ENCODE assay signal across 8 cellular contexts in genomic region chr1:45304311-45305081, GRCh38. TPM values are rescaled to one million over a fixed set of nuclear protein-coding genes. Genes with fewer than 3 reads are reported as not detected.
DNase-seq lines count a peak whose midpoint lies in the region; ATAC-seq and TF ChIP-seq lines count a peak whose summit lies in the region.

No MANE protein-coding gene starts in this region.

- DNase-seq in BE2C (no peak), NT2/D1 (ENCODE audit: low read depth, low spot score) (no peak), dorsolateral prefrontal cortex (peak in 1 of 10 donors; percentile 47), HuH-7 (ENCODE audit: low spot score) (no peak), AML-193 (lab: John Stamatoyannopoulos, UW) (no peak)

- H3K27ac ChIP-seq in dorsolateral prefrontal cortex (peak overlapping the region; percentile 23 to 97 (median 92)), mucosa of rectum (ENCODE audit: low read depth in 2 of 2, low read length in 2 of 2) (peak overlapping the region; percentile 85 to 94)

- peak overlapping the region; percentile 98 for H3K9ac ChIP-seq in NT2/D1 (ENCODE audit: insufficient read length, low read depth)
- peak overlapping the region; percentile 78 to 86 for H3K9ac ChIP-seq in mucosa of rectum (ENCODE audit: low read depth in 1 of 2, low read length in 2 of 2)

- H3K27me3 ChIP-seq in BE2C (no peaks in the 10 kb centered on the region), NT2/D1 (ENCODE audit: insufficient read depth, insufficient read length) (no peaks in the 10 kb centered on the region), dorsolateral prefrontal cortex (no peaks in the 10 kb centered on the region), mucosa of rectum (ENCODE audit: control insufficient read depth in 2 of 2, insufficient read depth in 2 of 2, low read length in 2 of 2) (no peaks in the 10 kb centered on the region)

- H3K4me3 ChIP-seq in BE2C (ENCODE audit: low read depth, low read length) (peak overlapping the region; percentile 58), NT2/D1 (ENCODE audit: insufficient read length, low read depth) (peak overlapping the region; percentile 77), dorsolateral prefrontal cortex (peak overlapping the region; percentile 43 to 99 (median 87)), mucosa of rectum (ENCODE audit: low read length in 2 of 2) (peak overlapping the region; percentile 86 to 91)

- TF ChIP-seq CTCF in BE2C (IDR thresholded peaks at IDR 0.05; ENCODE audit: low read depth, low read length) (no peak), dorsolateral prefrontal cortex (IDR thresholded peaks at IDR 0.05 in 54 of 56, conservative IDR thresholded peaks at IDR 0.05 in 2 of 56; ENCODE audit: low read depth in 1 of 56, partially characterized antibody in 56 of 56) (no peak)

- ATAC-seq in GM21390 (IDR thresholded peaks at IDR 0.05; ENCODE audit: unreplicated experiment) (peak; percentile 9), HG03045 (IDR thresholded peaks at IDR 0.05; ENCODE audit: unreplicated experiment) (no peak)

- intact Hi-C loops in dorsolateral prefrontal cortex (cut with DNase I): loop anchor here (1.0 to 10.0 kb wide), 9 partner anchors 33 to 572 kb away; partner anchors contain the start of genes RNU5D-1 (in 2 of the 2), BTBD19 (in 1 of the 2), DYNLT4 (in 1 of the 2) and KIF2C (in 1 of the 2)

- no peaks in the 10 kb centered on the region for H3K36me3 ChIP-seq in BE2C
- H3K36me3 ChIP-seq in NT2/D1 (ENCODE audit: insufficient read depth, insufficient read length, low read length): no peaks in the 10 kb centered on the region
- H3K36me3 ChIP-seq in mucosa of rectum (ENCODE audit: control insufficient read depth in 2 of 2, insufficient read depth in 2 of 2, low read length in 2 of 2): no peaks in the 10 kb centered on the region

- H3K9me3 ChIP-seq in BE2C: no peaks in the 10 kb centered on the region
- peaks cover 5% of the 10 kb centered on the region; the same call in 1 of the 2 replicates for H3K9me3 ChIP-seq in NT2/D1 (ENCODE audit: insufficient read depth, low read length)
- no peaks in the 10 kb centered on the region for H3K9me3 ChIP-seq in mucosa of rectum (ENCODE audit: control insufficient read depth in 2 of 2, low read length in 2 of 2)

- H3K4me1 ChIP-seq in BE2C (no peaks in the 10 kb centered on the region), NT2/D1 (ENCODE audit: insufficient read depth, insufficient read length) (peaks cover 7% of the 10 kb centered on the region), mucosa of rectum (ENCODE audit: control insufficient read depth in 2 of 2, insufficient read depth in 2 of 2, low read length in 2 of 2) (peaks cover 9 to 14% of the 10 kb centered on the region in 2 donors)

RNA-seq across cellular contexts. Expression of gene HPDL, which starts 22.2 kb away (rescaled TPM):
- 6.4 TPM for polyA plus RNA-seq in BE2C (2012; ENCODE audit: insufficient read depth, insufficient read length, low read depth)
- total RNA-seq in dorsolateral prefrontal cortex: 1 to 10 TPM in 60 of 120 experiments, under 1 TPM in 47, not detected in 13; 0.32 to 2.9 (median 1.1) TPM

RNA-seq across cellular contexts. Expression of gene TOE1, which starts 35.5 kb away (rescaled TPM):
- 16.9 TPM for polyA plus RNA-seq in BE2C (2012; ENCODE audit: insufficient read depth, insufficient read length, low read depth)
- total RNA-seq in dorsolateral prefrontal cortex: 10 to 100 TPM in 8 of 120 experiments, 1 to 10 TPM in 112; 3.3 to 10.9 (median 7.1) TPM

RNA-seq across cellular contexts. Expression of gene MUTYH, which starts 35.7 kb away (rescaled TPM):
- 41.3 TPM for polyA plus RNA-seq in BE2C (2012; ENCODE audit: insufficient read depth, insufficient read length, low read depth)
- total RNA-seq in dorsolateral prefrontal cortex: 10 to 100 TPM; 18.4 to 56.7 (median 33.5) TPM
